In genomic region chr14:69674546-69675245, GRCh38 we compare ENCODE assay signal across 9 cellular contexts.
A peak's percentile ranks its signal among the peaks of the same experiment; 100 is the strongest.
DNase-seq lines count a peak whose midpoint lies in the region; ATAC-seq lines count a peak whose summit lies in the region.
"Had no signal": no experiment of that assay in that cellular context is flagged by ENCODE, and none has a peak within 500 bp of the region (broad histone marks: within the 10 kb centered on the region; RNA-seq: fewer than 3 reads in every experiment).

No MANE protein-coding gene starts in this region.

- intact Hi-C loops in activated T-helper 1 cell treated with anti-CD3 and anti-CD28 coated beads, Interleukin-12 subunit alpha, Interleukin-12 subunit beta, Interleukin-2, Interleukin-4 antibody, amounts not matched to agents 30 ng/mL and 10 ng/mL and 1 ng/mL, durations not matched to agents 14 hours and 24 hours and 36 hours (cut with micrococcal nuclease): no loop called here
- intact Hi-C loops in left ventricle myocardium superior (cut with micrococcal nuclease): no loop called here

- no peaks in the 10 kb centered on the region for H3K9me3 Mint-ChIP-seq in IgD-negative memory B cell
- peaks cover 3% of the 10 kb centered on the region for H3K9me3 Mint-ChIP-seq in activated T-helper 1 cell treated with anti-CD3 and anti-CD28 coated beads, Interleukin-12 subunit alpha, Interleukin-12 subunit beta, Interleukin-2, Interleukin-4 antibody, amounts not matched to agents 30 ng/mL and 10 ng/mL and 1 ng/mL, durations not matched to agents 14 hours and 24 hours and 36 hours
- H3K9me3 Mint-ChIP-seq in stimulated activated effector memory CD8-positive, alpha-beta T cell treated with anti-CD3 and anti-CD28 coated beads, Interleukin-12 subunit alpha, Interleukin-12 subunit beta, amount 100 ng/mL, for 72 hours: no peaks in the 10 kb centered on the region

- H3K27me3 Mint-ChIP-seq in IgD-negative memory B cell: peaks cover 2% of the 10 kb centered on the region
- H3K27me3 Mint-ChIP-seq in activated T-helper 1 cell treated with anti-CD3 and anti-CD28 coated beads, Interleukin-12 subunit alpha, Interleukin-12 subunit beta, Interleukin-2, Interleukin-4 antibody, amounts not matched to agents 30 ng/mL and 10 ng/mL and 1 ng/mL, durations not matched to agents 14 hours and 24 hours and 36 hours (ENCODE audit: insufficient read depth): no peaks in the 10 kb centered on the region

- ATAC-seq in left ventricle myocardium superior (peak; percentile 65), GM21360 (IDR thresholded peaks at IDR 0.05; ENCODE audit: unreplicated experiment) (no peak)
- ATAC-seq in stimulated activated effector memory CD8-positive, alpha-beta T cell treated with anti-CD3 and anti-CD28 coated beads, Interleukin-12 subunit alpha, Interleukin-12 subunit beta, amount 100 ng/mL, for 72 hours: peak; percentile 24

- no peak for DNase-seq in activated T-helper 1 cell treated with anti-CD3 and anti-CD28 coated beads, Interleukin-12 subunit alpha, Interleukin-12 subunit beta, Interleukin-2, Interleukin-4 antibody, amounts not matched to agents 30 ng/mL and 10 ng/mL and 1 ng/mL, durations not matched to agents 14 hours and 24 hours and 36 hours (ENCODE audit: low spot score)
- no peak for DNase-seq in left ventricle myocardium superior
- no peak for DNase-seq in stimulated activated effector memory CD8-positive, alpha-beta T cell treated with anti-CD3 and anti-CD28 coated beads, Interleukin-12 subunit alpha, Interleukin-12 subunit beta, amount 100 ng/mL, for 72 hours (ENCODE audit: low spot score in 2 of 2)
- DNase-seq in DMS79 (lab: John Stamatoyannopoulos, UW): no peak
- DNase-seq in DMS53 treated with DMSO at 0.1 percent for 48 hours (lab: John Stamatoyannopoulos, UW; ENCODE audit: unreplicated experiment): no peak
- DNase-seq in NCI-H1417 treated with DMSO at 0.1 percent for 48 hours (lab: John Stamatoyannopoulos, UW): no peak
- DNase-seq: NCI-H69 had no signal

- H3K4me1 Mint-ChIP-seq in IgD-negative memory B cell: peaks cover 63 to 67% (median 67%) of the 10 kb centered on the region in 3 donors
- H3K4me1 Mint-ChIP-seq in activated T-helper 1 cell treated with anti-CD3 and anti-CD28 coated beads, Interleukin-12 subunit alpha, Interleukin-12 subunit beta, Interleukin-2, Interleukin-4 antibody, amounts not matched to agents 30 ng/mL and 10 ng/mL and 1 ng/mL, durations not matched to agents 14 hours and 24 hours and 36 hours (ENCODE audit: low read depth): peaks cover 79% of the 10 kb centered on the region
- H3K4me1 Mint-ChIP-seq in stimulated activated effector memory CD8-positive, alpha-beta T cell treated with anti-CD3 and anti-CD28 coated beads, Interleukin-12 subunit alpha, Interleukin-12 subunit beta, amount 100 ng/mL, for 72 hours: peaks cover 70% of the 10 kb centered on the region

- peak overlapping the region in 2 of 4 donors; percentile 65 to 88 for H3K4me3 Mint-ChIP-seq in IgD-negative memory B cell
- peak overlapping the region; percentile 68 for H3K4me3 Mint-ChIP-seq in activated T-helper 1 cell treated with anti-CD3 and anti-CD28 coated beads, Interleukin-12 subunit alpha, Interleukin-12 subunit beta, Interleukin-2, Interleukin-4 antibody, amounts not matched to agents 30 ng/mL and 10 ng/mL and 1 ng/mL, durations not matched to agents 14 hours and 24 hours and 36 hours
- peak overlapping the region; percentile 57 for H3K4me3 Mint-ChIP-seq in stimulated activated effector memory CD8-positive, alpha-beta T cell treated with anti-CD3 and anti-CD28 coated beads, Interleukin-12 subunit alpha, Interleukin-12 subunit beta, amount 100 ng/mL, for 72 hours

- H3K27ac Mint-ChIP-seq in IgD-negative memory B cell: peak overlapping the region; percentile 82 to 95 (median 90)
- peak overlapping the region; percentile 98 for H3K27ac Mint-ChIP-seq in activated T-helper 1 cell treated with anti-CD3 and anti-CD28 coated beads, Interleukin-12 subunit alpha, Interleukin-12 subunit beta, Interleukin-2, Interleukin-4 antibody, amounts not matched to agents 30 ng/mL and 10 ng/mL and 1 ng/mL, durations not matched to agents 14 hours and 24 hours and 36 hours
- H3K27ac Mint-ChIP-seq in stimulated activated effector memory CD8-positive, alpha-beta T cell treated with anti-CD3 and anti-CD28 coated beads, Interleukin-12 subunit alpha, Interleukin-12 subunit beta, amount 100 ng/mL, for 72 hours: peak overlapping the region; percentile 97

- H3K36me3 Mint-ChIP-seq in IgD-negative memory B cell: no peaks in the 10 kb centered on the region
- H3K36me3 Mint-ChIP-seq in activated T-helper 1 cell treated with anti-CD3 and anti-CD28 coated beads, Interleukin-12 subunit alpha, Interleukin-12 subunit beta, Interleukin-2, Interleukin-4 antibody, amounts not matched to agents 30 ng/mL and 10 ng/mL and 1 ng/mL, durations not matched to agents 14 hours and 24 hours and 36 hours (ENCODE audit: low read depth): peaks cover 32% of the 10 kb centered on the region
- peaks cover 43% of the 10 kb centered on the region for H3K36me3 Mint-ChIP-seq in stimulated activated effector memory CD8-positive, alpha-beta T cell treated with anti-CD3 and anti-CD28 coated beads, Interleukin-12 subunit alpha, Interleukin-12 subunit beta, amount 100 ng/mL, for 72 hours
